23 cellular contexts compared by ENCODE assay signal in genomic region chr11:44758996-44759395, GRCh38. TPM values are rescaled to one million over a fixed set of nuclear protein-coding genes. Genes with fewer than 3 reads are reported as not detected.
DNase-seq lines count a peak whose midpoint lies in the region; ATAC-seq, FAIRE-seq and TF ChIP-seq lines count a peak whose summit lies in the region.
"Had no signal": no experiment of that assay in that cellular context is flagged by ENCODE, and none has a peak within 500 bp of the region (broad histone marks: within the 10 kb centered on the region; RNA-seq: fewer than 3 reads in every experiment).

No MANE protein-coding gene starts in this region.

- peaks cover 11% of the 10 kb centered on the region for H3K4me1 Mint-ChIP-seq in activated T-cell treated with anti-CD3 and anti-CD28 coated beads, Interleukin-2, amount 50 U/mL, for 24 hours (ENCODE audit: low read depth)
- H3K4me1 Mint-ChIP-seq: CD14-positive monocyte had no signal

- H3K27ac ChIP-seq in right cardiac atrium (ENCODE audit: low read length) (peak overlapping the region; percentile 12), stomach smooth muscle (ENCODE audit: low read length) (peak overlapping the region; percentile 88), HepG2 (ENCODE audit: extremely low read length, insufficient read depth, low read length) (no peak overlapping the region)
- H3K27ac ChIP-seq: 22Rv1 had no signal

- no peak overlapping the region for H2AFZ ChIP-seq in HepG2 (ENCODE audit: low read length)

- no peak for TF ChIP-seq CTCF in HepG2 (CRISPR knock-in tag; IDR thresholded peaks at IDR 0.05)

- H3K4me1 ChIP-seq in right cardiac atrium (ENCODE audit: control insufficient read depth, insufficient read depth, low read length) (peaks cover 31% of the 10 kb centered on the region), stomach smooth muscle (ENCODE audit: control insufficient read depth, insufficient read depth, low read length) (peaks cover 67% of the 10 kb centered on the region), HepG2 (ENCODE audit: insufficient read depth, low read length) (no peaks in the 10 kb centered on the region)

- no peaks in the 10 kb centered on the region for H3K27me3 Mint-ChIP-seq in activated T-cell treated with anti-CD3 and anti-CD28 coated beads, Interleukin-2, amount 50 U/mL, for 24 hours

- H4K20me1 ChIP-seq in HepG2 (ENCODE audit: insufficient read depth, low read length): no peaks in the 10 kb centered on the region

- H3K36me3 Mint-ChIP-seq in activated T-cell treated with anti-CD3 and anti-CD28 coated beads, Interleukin-2, amount 50 U/mL, for 24 hours (ENCODE audit: low read depth): peaks cover 4% of the 10 kb centered on the region
- H3K36me3 Mint-ChIP-seq: CD14-positive monocyte had no signal

- FAIRE-seq in HepG2 (lab: Jason Lieb, UNC): no peak
- FAIRE-seq: RCC 7860 had no signal

- peak; percentile 8 for DNase-seq in activated T-cell treated with anti-CD3 and anti-CD28 coated beads, Interleukin-2, amount 50 U/mL, for 24 hours
- DNase-seq in activated T-cell treated with anti-CD3 and anti-CD28 coated beads, Interleukin-2, amount 50 U/mL, for 1 hour: no peak
- DNase-seq in cerebellar cortex (ENCODE audit: low spot score) (peak; percentile 72), right cardiac atrium (no peak), HepG2 (ENCODE audit: low spot score) (no peak)
- no peak for DNase-seq in activated CD4-positive, CD25-positive, alpha-beta regulatory T cell treated with anti-CD3 and anti-CD28 coated beads, Interleukin-2, amount 50 U/mL, for 72 hours
- DNase-seq: DMS79 treated with DMSO at 0.1 percent for 48 hours, MM.1S, NCI-H1092, NCI-H1436 treated with DMSO at 0.1 percent for 48 hours, NCI-H2029 treated with DMSO at 0.1 percent for 48 hours, NCI-H2171, NCI-H748 treated with DMSO at 0.1 percent for 48 hours, SHP77 had no signal

- no peak for TF ChIP-seq RAD21 in HepG2 (CRISPR knock-in tag; IDR thresholded peaks at IDR 0.05)

- intact Hi-C loops in right cardiac atrium (cut with DNase I) (no loop called here), HepG2 (cut with micrococcal nuclease; ENCODE audit: unreplicated experiment) (no loop called here)

- no peaks in the 10 kb centered on the region for H3K36me3 ChIP-seq in stomach smooth muscle (ENCODE audit: control insufficient read depth in 2 of 2, insufficient read depth in 2 of 2, low read length in 2 of 2)
- H3K36me3 ChIP-seq in HepG2 (replicated peaks in 1 of 2; ENCODE audit: control insufficient read depth in 1 of 2, insufficient read depth in 2 of 2, low read length in 2 of 2): no peaks in the 10 kb centered on the region
- H3K36me3 ChIP-seq: HAP-1 had no signal

- H3K79me2 ChIP-seq in HepG2 (ENCODE audit: insufficient read depth, low read length): no peaks in the 10 kb centered on the region

- TF ChIP-seq EP300 in HepG2 (IDR thresholded peaks at IDR 0.05; ENCODE audit: low read depth in 2 of 2, low read length in 2 of 2): no peak
- no peak for TF ChIP-seq EP300 in HepG2 (CRISPR knock-in tag; IDR thresholded peaks at IDR 0.05; ENCODE audit: borderline replicate concordance)

- POLR2A ChIA-PET in HepG2 (lab: Yijun Ruan, JAX): no interaction called here

- H3K27me3 ChIP-seq in right cardiac atrium (ENCODE audit: control insufficient read depth, insufficient read depth) (no peaks in the 10 kb centered on the region), stomach smooth muscle (ENCODE audit: control insufficient read depth in 1 of 2, insufficient read depth in 2 of 2, low read length in 2 of 2) (no peaks in the 10 kb centered on the region), HepG2 (ENCODE audit: control insufficient read depth in 1 of 2, insufficient read depth in 2 of 2, low read length in 2 of 2) (peaks cover 0 to 7% of the 10 kb centered on the region in 2 experiments; a peak in 2 of 5 replicates)

- no peak overlapping the region for H3K27ac Mint-ChIP-seq in activated T-cell treated with anti-CD3 and anti-CD28 coated beads, Interleukin-2, amount 50 U/mL, for 24 hours
- H3K27ac Mint-ChIP-seq: CD14-positive monocyte had no signal

- no peak overlapping the region for H3K9ac ChIP-seq in stomach smooth muscle (ENCODE audit: low read length in 2 of 2)
- H3K9ac ChIP-seq in HepG2 (ENCODE audit: insufficient read depth, low read depth, low read length): no peak overlapping the region

- peaks cover 10% of the 10 kb centered on the region for H3K9me3 Mint-ChIP-seq in activated T-cell treated with anti-CD3 and anti-CD28 coated beads, Interleukin-2, amount 50 U/mL, for 24 hours

- H3K9me3 ChIP-seq in right cardiac atrium (ENCODE audit: control insufficient read depth, low read length): no peaks in the 10 kb centered on the region
- H3K9me3 ChIP-seq in stomach smooth muscle (ENCODE audit: control insufficient read depth in 2 of 2, low read length in 2 of 2): peaks cover 0 to 4% of the 10 kb centered on the region in 2 donors
- no peaks in the 10 kb centered on the region for H3K9me3 ChIP-seq in HepG2 (ENCODE audit: low read length)

- WGBS in right cardiac atrium: 93% methylated on average over 4 of the region's 4 CpGs
- WGBS in HepG2 (ENCODE audit: low lambda C conversion rate): 3% methylated on average over 4 of the region's 4 CpGs

- H3K4me3 ChIP-seq in right cardiac atrium (ENCODE audit: low read length): no peak overlapping the region
- no peak overlapping the region for H3K4me3 ChIP-seq in stomach smooth muscle (ENCODE audit: low read length in 2 of 2)
- no peak overlapping the region for H3K4me3 ChIP-seq in HepG2 (replicated peaks in 1 of 3; ENCODE audit: insufficient read depth in 1 of 3, low read depth in 2 of 3, low read length in 3 of 3)
- H3K4me3 ChIP-seq: HAP-1 had no signal

- TF ChIP-seq POLR2A in HepG2 (IDR thresholded peaks at IDR 0.05; ENCODE audit: insufficient read depth in 1 of 2, low read depth in 2 of 2, low read length in 2 of 2): no peak

- CTCF ChIA-PET in HepG2 (lab: Yijun Ruan, JAX; ENCODE audit: low intra/inter-chr PET ratio, low total read pairs): no interaction called here

- no peak overlapping the region for H3K4me3 Mint-ChIP-seq in activated T-cell treated with anti-CD3 and anti-CD28 coated beads, Interleukin-2, amount 50 U/mL, for 24 hours
- H3K4me3 Mint-ChIP-seq: CD14-positive monocyte had no signal

- no peak overlapping the region for H3K4me2 ChIP-seq in HepG2 (ENCODE audit: low read depth, low read length)

- no TSS peak for BruUV-seq in HepG2 (replicated peaks; lab: Mats Ljungman, UMichigan)

- ATAC-seq in right cardiac atrium (no peak), HepG2 (no peak), HG03108 (IDR thresholded peaks at IDR 0.05; ENCODE audit: unreplicated experiment) (no peak)

- in situ Hi-C loops in HepG2 (cut with HindIII; ENCODE audit: extremely low pct_ligation_motif_present, low pct_unique_long_range_greater_than_20kb): no loop called here

TF ChIP-seq in HepG2, 621 proteins besides CTCF, POLR2A, EP300 and RAD21 (continues in another document):
- TF ChIP-seq KLF12 (CRISPR knock-in tag; IDR thresholded peaks at IDR 0.05; ENCODE audit: borderline replicate concordance): no peak

RNA-seq across cellular contexts. Expression of gene TSPAN18, which starts 32.2 kb away (rescaled TPM):
- 100 to 1,000 TPM; 158 to 236 (median 207) TPM for total RNA-seq in right cardiac atrium
- polyA plus RNA-seq in right cardiac atrium: 120 TPM
- not detected in 2 replicates for total RNA-seq in HepG2 (2016; rRNA removed; fragmentation: Illumina TruSeq; extraction: Trizol)
- total RNA-seq in HepG2 (2016; cell fraction: cytosol; rRNA removed; fragmentation: Illumina TruSeq; extraction: Trizol; ENCODE audit: low read depth): not detected in 2 replicates
- not detected in 2 replicates for total RNA-seq in HepG2 (2016; cell fraction: insoluble cytoplasmic fraction; rRNA removed; fragmentation: Illumina TruSeq; extraction: Trizol)
- not detected in 2 replicates for total RNA-seq in HepG2 (2016; cell fraction: membrane; rRNA removed; fragmentation: Illumina TruSeq; extraction: Trizol)
- total RNA-seq in HepG2 (2016; cell fraction: nucleus; rRNA removed; fragmentation: Illumina TruSeq; extraction: Trizol): not detected in 2 replicates
- polyA plus RNA-seq in HepG2 (2011; rRNA removed): not detected in 2 replicates
- not detected in 2 replicates for polyA plus RNA-seq in HepG2 (2011; cell fraction: cytosol; rRNA removed)
- polyA plus RNA-seq in HepG2 (2011; cell fraction: nucleus; rRNA removed): not detected in 2 replicates
- not detected in 2 replicates for polyA plus RNA-seq in HepG2 (2012)
- polyA plus RNA-seq in HepG2 (2016; cell fraction: cytosol; fragmentation: Illumina TruSeq; extraction: Trizol; ENCODE audit: low read depth): not detected in 2 replicates
- not detected in 2 replicates for polyA plus RNA-seq in HepG2 (2016; cell fraction: insoluble cytoplasmic fraction; fragmentation: Illumina TruSeq; extraction: Trizol; ENCODE audit: low read depth)
- not detected in 2 replicates for polyA plus RNA-seq in HepG2 (2016; cell fraction: membrane; fragmentation: Illumina TruSeq; extraction: Trizol; ENCODE audit: low read depth)
- polyA plus RNA-seq in HepG2 (2016; cell fraction: nucleus; fragmentation: Illumina TruSeq; extraction: Trizol; ENCODE audit: insufficient read depth, low read depth): not detected in 2 replicates
- not detected in 2 replicates for polyA minus RNA-seq in HepG2 (2011; rRNA and poly(A)+ RNA removed; ENCODE audit: low replicate concordance)
- not detected in 2 replicates for polyA minus RNA-seq in HepG2 (2011; cell fraction: cytosol; rRNA and poly(A)+ RNA removed)
- not detected in 2 replicates for polyA minus RNA-seq in HepG2 (2011; cell fraction: nucleus; rRNA and poly(A)+ RNA removed)
- total RNA-seq: LHCN-M2, NCI-H460, OCI-LY7 had no signal
- polyA plus RNA-seq: CD14-positive monocyte had no signal

Comparison
In these comparisons a context has a peak if more than half of its experiments do, and no peak if none do; other contexts are left out.
1. DNase-seq: peak in activated T-cell treated with anti-CD3 and anti-CD28 coated beads, Interleukin-2, amount 50 U/mL, for 24 hours (single experiment) and cerebellar cortex (single experiment); none in activated T-cell treated with anti-CD3 and anti-CD28 coated beads, Interleukin-2, amount 50 U/mL, for 1 hour (single experiment), right cardiac atrium (0 of 3), activated CD4-positive, CD25-positive, alpha-beta regulatory T cell treated with anti-CD3 and anti-CD28 coated beads, Interleukin-2, amount 50 U/mL, for 72 hours (single experiment) and HepG2 (single experiment).
2. RNA of gene TSPAN18, which starts 32.2 kb away (total RNA-seq): 158 to 236 TPM in right cardiac atrium; not detected in HepG2; every median in the first group is over 100 times any median in the second.